In genomic region chr1:43365678-43366077, GRCh38 we compare ENCODE assay signal across 1 cellular context.
TF ChIP-seq lines count a peak whose summit lies in the region.

No MANE protein-coding gene starts in this region.

TF ChIP-seq in IMR-90, 13 proteins besides CTCF, POLR2A, EP300 and RAD21:
- TF ChIP-seq BHLHE40 (IDR thresholded peaks at IDR 0.05; ENCODE audit: low read depth, low read length) = no peak
- TF ChIP-seq, protein P1, sequence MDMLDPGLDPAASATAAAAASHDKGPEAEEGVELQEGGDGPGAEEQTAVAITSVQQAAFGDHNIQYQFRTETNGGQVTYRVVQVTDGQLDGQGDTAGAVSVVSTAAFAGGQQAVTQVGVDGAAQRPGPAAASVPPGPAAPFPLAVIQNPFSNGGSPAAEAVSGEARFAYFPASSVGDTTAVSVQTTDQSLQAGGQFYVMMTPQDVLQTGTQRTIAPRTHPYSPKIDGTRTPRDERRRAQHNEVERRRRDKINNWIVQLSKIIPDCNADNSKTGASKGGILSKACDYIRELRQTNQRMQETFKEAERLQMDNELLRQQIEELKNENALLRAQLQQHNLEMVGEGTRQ (IDR thresholded peaks at IDR 0.05; ENCODE audit: low read depth, low read length) = no peak
- TF ChIP-seq MXI1 (IDR thresholded peaks at IDR 0.05; ENCODE audit: borderline replicate concordance, low read depth, low read length) = no peak
- no peak for TF ChIP-seq MAFK (IDR thresholded peaks at IDR 0.05; ENCODE audit: low read depth, low read length)
- TF ChIP-seq CEBPB (IDR thresholded peaks at IDR 0.05; ENCODE audit: low read depth, low read length) = no peak
- TF ChIP-seq MAZ (IDR thresholded peaks at IDR 0.05; ENCODE audit: borderline replicate concordance, low read depth, low read length) = no peak
- TF ChIP-seq RCOR1 (IDR thresholded peaks at IDR 0.05; ENCODE audit: insufficient replicate concordance, low read length) = no peak
- TF ChIP-seq CHD1 (IDR thresholded peaks at IDR 0.05; ENCODE audit: low read depth, low read length) = no peak
- TF ChIP-seq FOS (IDR thresholded peaks at IDR 0.05; ENCODE audit: low read depth, low read length) = no peak
- TF ChIP-seq, protein P2, sequence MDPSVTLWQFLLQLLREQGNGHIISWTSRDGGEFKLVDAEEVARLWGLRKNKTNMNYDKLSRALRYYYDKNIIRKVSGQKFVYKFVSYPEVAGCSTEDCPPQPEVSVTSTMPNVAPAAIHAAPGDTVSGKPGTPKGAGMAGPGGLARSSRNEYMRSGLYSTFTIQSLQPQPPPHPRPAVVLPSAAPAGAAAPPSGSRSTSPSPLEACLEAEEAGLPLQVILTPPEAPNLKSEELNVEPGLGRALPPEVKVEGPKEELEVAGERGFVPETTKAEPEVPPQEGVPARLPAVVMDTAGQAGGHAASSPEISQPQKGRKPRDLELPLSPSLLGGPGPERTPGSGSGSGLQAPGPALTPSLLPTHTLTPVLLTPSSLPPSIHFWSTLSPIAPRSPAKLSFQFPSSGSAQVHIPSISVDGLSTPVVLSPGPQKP (IDR thresholded peaks at IDR 0.05; ENCODE audit: borderline replicate concordance, low read depth, low read length) = no peak
- TF ChIP-seq NFE2L2 (IDR thresholded peaks at IDR 0.05; ENCODE audit: low read depth, low read length) = no peak
- no peak for TF ChIP-seq SMC3 (IDR thresholded peaks at IDR 0.05; ENCODE audit: low read depth, low read length)
- no peak for TF ChIP-seq RFX5 (IDR thresholded peaks at IDR 0.05; ENCODE audit: low read depth, low read length)
TF ChIP-seq in IMR-90: peak in this region for 0.
